ENCODE assay signal across 10 cellular contexts in the genomic region with DNA sequence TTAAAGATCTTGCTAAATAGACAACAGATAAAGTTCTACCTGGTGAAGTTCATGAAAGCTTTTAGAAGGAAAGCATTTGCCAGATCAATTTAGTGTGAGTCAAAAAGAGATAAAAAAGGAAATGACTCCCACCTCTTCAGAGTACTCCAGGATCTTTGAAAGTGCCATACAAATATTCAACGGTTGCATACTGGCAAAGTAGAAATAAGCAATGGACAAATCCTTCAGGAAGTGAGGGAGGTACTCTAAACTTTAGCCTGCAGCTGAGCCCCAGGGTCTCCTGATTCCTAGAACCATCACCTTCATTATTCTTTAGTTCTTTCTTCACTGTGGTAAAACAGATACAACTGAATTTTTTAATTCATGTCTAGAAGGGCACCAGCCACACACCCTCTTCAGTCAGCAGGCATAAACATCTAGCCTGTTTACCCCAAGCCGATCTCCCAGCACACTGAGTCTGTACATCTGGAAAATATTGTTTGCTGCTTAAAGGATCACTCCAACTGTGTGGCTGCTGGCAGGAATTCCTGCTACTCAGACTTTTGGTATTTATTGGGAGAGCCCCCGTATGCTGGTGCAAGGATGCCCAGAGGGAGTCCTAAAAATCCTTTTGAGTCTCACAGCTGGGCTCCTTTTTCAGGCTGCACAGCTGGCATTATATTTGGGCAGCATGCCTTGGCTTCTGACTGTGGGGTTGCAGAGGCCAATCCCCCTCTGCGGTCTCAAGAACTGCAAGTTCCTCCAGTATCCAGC.
DNase-seq lines count a peak whose midpoint lies in the region; ATAC-seq and TF ChIP-seq lines count a peak whose summit lies in the region.
"Had no signal": no experiment of that assay in that cellular context is flagged by ENCODE, and none has a peak within 500 bp of the region (broad histone marks: within the 10 kb centered on the region; RNA-seq: fewer than 3 reads in every experiment).

No MANE protein-coding gene starts in this region.

- no TSS peak for BruUV-seq in PC-3 (replicated peaks; lab: Mats Ljungman, UMichigan)

- WGBS in smooth muscle cell (ENCODE audit: low lambda C conversion rate): 33% methylated on average over 4 of the region's 4 CpGs

- no peak overlapping the region for H3K27ac ChIP-seq in PC-3 (ENCODE audit: low read length)
- peak overlapping the region; percentile 79 for H3K27ac ChIP-seq in smooth muscle cell (ENCODE audit: low read depth)

- H3K27me3 ChIP-seq in PC-3 (ENCODE audit: low read length) (no peaks in the 10 kb centered on the region), smooth muscle cell (ENCODE audit: low read depth) (no peaks in the 10 kb centered on the region)
- H3K27me3 ChIP-seq: breast epithelium had no signal

- peaks cover 31% of the 10 kb centered on the region for H3K4me1 ChIP-seq in PC-3 (ENCODE audit: insufficient read depth, low read length)
- peaks cover 42% of the 10 kb centered on the region for H3K4me1 ChIP-seq in smooth muscle cell (ENCODE audit: low read depth)
- H3K4me1 ChIP-seq: breast epithelium had no signal

- H3F3A ChIP-seq in PC-3 (ENCODE audit: low read length, unreplicated experiment): no peaks in the 10 kb centered on the region
- H3F3A ChIP-seq in smooth muscle cell (ENCODE audit: low read depth): no peaks in the 10 kb centered on the region

- H4K20me1 ChIP-seq in PC-3 (ENCODE audit: low read length) (no peaks in the 10 kb centered on the region), smooth muscle cell (ENCODE audit: low read depth) (no peaks in the 10 kb centered on the region)

- POLR2A ChIA-PET in PC-3 (lab: Charles Lee; ENCODE audit: unreplicated experiment): no interaction called here

- intact Hi-C loops in PC-3 (cut with micrococcal nuclease): no loop called here

- CTCF ChIA-PET in PC-3 (lab: Charles Lee): no interaction called here

- H3K9ac ChIP-seq in PC-3 (ENCODE audit: low read length): no peak overlapping the region
- H3K9ac ChIP-seq in smooth muscle cell (ENCODE audit: low read depth): peak overlapping the region; percentile 33

- no peaks in the 10 kb centered on the region for H3K9me2 ChIP-seq in PC-3 (replicated peaks; ENCODE audit: low read length)

- no peak for TF ChIP-seq CTCF in PC-3 (conservative IDR thresholded peaks at IDR 0.05; ENCODE audit: low read depth, low read length)
- no peak for TF ChIP-seq CTCF in smooth muscle cell (IDR thresholded peaks at IDR 0.05; ENCODE audit: borderline replicate concordance, insufficient read depth, poor library complexity, severe bottlenecking)

- H3K4me3 ChIP-seq in PC-3 (ENCODE audit: low read length): peak overlapping the region; percentile 21; the same call in 1 of the 2 replicates
- H3K4me3 ChIP-seq in smooth muscle cell: no peak overlapping the region
- H3K4me3 ChIP-seq: breast epithelium had no signal

- ATAC-seq in PC-3: peak; percentile 56
- ATAC-seq in activated CD4-positive, CD25-positive, alpha-beta regulatory T cell treated with anti-CD3 and anti-CD28 coated beads, Interleukin-2, amount 50 U/mL, for 24 hours: no peak

- H3K36me3 ChIP-seq in PC-3 (ENCODE audit: low read depth, low read length) (no peaks in the 10 kb centered on the region), smooth muscle cell (ENCODE audit: low read depth) (no peaks in the 10 kb centered on the region)
- H3K36me3 ChIP-seq: breast epithelium had no signal

- peak; percentile 8 for DNase-seq in H4 (ENCODE audit: low spot score)
- DNase-seq in PC-3: peak; percentile 68
- DNase-seq in fibroblast of the conjunctiva (ENCODE audit: low read depth): peak; percentile 82
- peak; percentile 1 for DNase-seq in smooth muscle cell (lab: John Stamatoyannopoulos, UW; ENCODE audit: unreplicated experiment)
- DNase-seq in NCI-H1436 treated with DMSO at 0.1 percent for 48 hours (lab: John Stamatoyannopoulos, UW): no peak
- no peak for DNase-seq in stimulated activated CD4-positive, alpha-beta T cell treated with anti-CD3 and anti-CD28 coated beads, Interleukin-4, amount 100 ng/mL, for 4 hours
- DNase-seq: DND-41, T-helper 2 cell had no signal

- H3K79me2 ChIP-seq in PC-3 (ENCODE audit: low read length) (no peaks in the 10 kb centered on the region), smooth muscle cell (ENCODE audit: low read depth) (no peaks in the 10 kb centered on the region)

- no peaks in the 10 kb centered on the region for H3K9me3 ChIP-seq in PC-3 (ENCODE audit: low read length)
- H3K9me3 ChIP-seq in smooth muscle cell (replicated peaks; ENCODE audit: low read depth): no peaks in the 10 kb centered on the region
- H3K9me3 ChIP-seq: breast epithelium had no signal

- H3K4me2 ChIP-seq in PC-3 (ENCODE audit: low read length) (peak overlapping the region; percentile 50), smooth muscle cell (peak overlapping the region; percentile 71)

- H2AFZ ChIP-seq in PC-3 (ENCODE audit: low read length): peak overlapping the region; percentile 38; the same call in 1 of the 2 replicates
- H2AFZ ChIP-seq in smooth muscle cell (ENCODE audit: low read depth): peak overlapping the region; percentile 6

Comparison
In these comparisons a context has a peak if more than half of its experiments do, and no peak if none do; other contexts are left out.
1. DNase-seq: peak in H4 (single experiment), PC-3 (single experiment), fibroblast of the conjunctiva (single experiment) and smooth muscle cell (single experiment); none in NCI-H1436 treated with DMSO at 0.1 percent for 48 hours (single experiment) and stimulated activated CD4-positive, alpha-beta T cell treated with anti-CD3 and anti-CD28 coated beads, Interleukin-4, amount 100 ng/mL, for 4 hours (0 of 2).